27 cellular contexts compared by ENCODE assay signal in the genomic region with DNA sequence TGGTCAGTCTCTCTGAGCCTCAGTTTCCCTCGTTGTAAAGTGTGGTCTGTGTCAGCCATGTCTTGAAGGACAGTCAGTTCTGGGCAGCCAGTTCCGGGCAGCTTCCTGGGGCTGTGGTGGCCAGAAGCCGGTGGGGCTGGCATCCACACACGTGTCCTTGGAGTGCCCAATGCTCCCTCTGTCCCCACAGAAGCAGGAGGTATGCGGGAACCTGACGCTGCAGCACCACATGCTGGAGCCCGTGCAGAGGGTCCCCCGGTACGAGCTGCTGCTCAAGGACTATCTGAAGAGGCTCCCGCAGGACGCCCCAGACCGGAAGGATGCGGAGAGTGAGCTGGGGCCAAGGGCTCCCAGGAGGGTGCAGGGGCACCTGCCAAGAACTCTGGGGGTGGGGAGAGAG. TPM values are rescaled to one million over a fixed set of nuclear protein-coding genes. Genes with fewer than 3 reads are reported as not detected.
A peak's percentile ranks its signal among the peaks of the same experiment; 100 is the strongest.
DNase-seq lines count a peak whose midpoint lies in the region; ATAC-seq and TF ChIP-seq lines count a peak whose summit lies in the region.
"Had no signal": no experiment of that assay in that cellular context is flagged by ENCODE, and none has a peak within 500 bp of the region (broad histone marks: within the 10 kb centered on the region; RNA-seq: fewer than 3 reads in every experiment).

No MANE protein-coding gene starts in this region.

- H3K79me2 ChIP-seq in SK-N-SH (ENCODE audit: insufficient read depth) (no peaks in the 10 kb centered on the region), neural progenitor cell (ENCODE audit: low read depth) (no peaks in the 10 kb centered on the region)

- H3K9ac ChIP-seq in SK-N-SH, result no peak overlapping the region
- H3K9ac ChIP-seq in neural progenitor cell, result no peak overlapping the region
- H3K9ac ChIP-seq: KMS-11 had no signal

- H3K27ac Mint-ChIP-seq in neural progenitor cell, result no peak overlapping the region
- H3K27ac Mint-ChIP-seq: type B pancreatic cell had no signal

- no peaks in the 10 kb centered on the region for H3K9me3 ChIP-seq in SK-N-SH
- no peaks in the 10 kb centered on the region for H3K9me3 ChIP-seq in right atrium auricular region
- no peaks in the 10 kb centered on the region for H3K9me3 ChIP-seq in heart left ventricle
- H3K9me3 ChIP-seq in neural progenitor cell (ENCODE audit: low read depth), result no peaks in the 10 kb centered on the region
- H3K9me3 ChIP-seq: ascending aorta, HAP-1, Peyer's patch, prostate gland, stomach had no signal

- no peak overlapping the region for H2AFZ ChIP-seq in SK-N-SH (ENCODE audit: low read depth)
- H2AFZ ChIP-seq in neural progenitor cell (replicated peaks), result no peak overlapping the region

- ATAC-seq in SK-N-SH treated with all-trans-retinoic acid at 6 μM for 48 hours (no peak), heart left ventricle (no peak), left lobe of liver (no peak), HG03457 (IDR thresholded peaks at IDR 0.05; ENCODE audit: unreplicated experiment) (no peak), GM21529 (IDR thresholded peaks at IDR 0.05; ENCODE audit: unreplicated experiment) (no peak)

- H3K27ac ChIP-seq in SK-N-SH (ENCODE audit: low read depth in 2 of 2, low read length in 1 of 2) (no peak overlapping the region), right atrium auricular region (no peak overlapping the region), heart left ventricle (no peak overlapping the region), neural progenitor cell (no peak overlapping the region)
- H3K27ac ChIP-seq: ascending aorta, KMS-11, Peyer's patch, prostate gland, stomach had no signal

- no peaks in the 10 kb centered on the region for H3K36me3 ChIP-seq in SK-N-SH (replicated peaks in 1 of 2; ENCODE audit: control insufficient read depth in 1 of 2, insufficient read depth in 2 of 2, low read length in 1 of 2)
- H3K36me3 ChIP-seq in right atrium auricular region, result no peaks in the 10 kb centered on the region
- peaks cover 0 to 79% (median 0%) of the 10 kb centered on the region in 9 donors for H3K36me3 ChIP-seq in heart left ventricle
- H3K36me3 ChIP-seq in neural progenitor cell, result no peaks in the 10 kb centered on the region
- H3K36me3 ChIP-seq: ascending aorta, HAP-1, prostate gland had no signal

- no peak overlapping the region for H3K4me3 Mint-ChIP-seq in neural progenitor cell
- H3K4me3 Mint-ChIP-seq: activated CD4-positive, alpha-beta T cell treated with anti-CD3 and anti-CD28 coated beads, Interleukin-2, amount 10 ng/mL, durations not matched to agents 24 days and 14 days; activated naive CD4-positive, alpha-beta T cell treated with anti-CD3 and anti-CD28 coated beads, Interleukin-2, amount 10 ng/mL, durations not matched to agents 7 days and 5 days; type B pancreatic cell had no signal

- TF ChIP-seq EP300 in SK-N-SH (IDR thresholded peaks at IDR 0.05; ENCODE audit: borderline replicate concordance in 1 of 2, low read depth in 1 of 2, low read length in 1 of 2), result no peak

- TF ChIP-seq POLR2A in heart left ventricle (IDR thresholded peaks at IDR 0.05), result no peak

- H3F3A ChIP-seq in SK-N-SH (replicated peaks; ENCODE audit: insufficient read depth), result no peaks in the 10 kb centered on the region
- no peaks in the 10 kb centered on the region for H3F3A ChIP-seq in neural progenitor cell (ENCODE audit: low read depth)

- no peak overlapping the region for H3K4me3 ChIP-seq in SK-N-SH (ENCODE audit: low read depth in 2 of 2, low read length in 1 of 2)
- no peak overlapping the region for H3K4me3 ChIP-seq in right atrium auricular region
- no peak overlapping the region for H3K4me3 ChIP-seq in heart left ventricle
- H3K4me3 ChIP-seq in neural progenitor cell, result no peak overlapping the region
- H3K4me3 ChIP-seq: ascending aorta, HAP-1, lung, Peyer's patch, prostate gland, stomach had no signal

- H3K27me3 ChIP-seq in SK-N-SH (ENCODE audit: insufficient read depth) (no peaks in the 10 kb centered on the region), right atrium auricular region (no peaks in the 10 kb centered on the region), heart left ventricle (no peaks in the 10 kb centered on the region), neural progenitor cell (no peaks in the 10 kb centered on the region)
- H3K27me3 ChIP-seq: ascending aorta, Peyer's patch, stomach had no signal

- H3K4me1 Mint-ChIP-seq in neural progenitor cell, result no peaks in the 10 kb centered on the region

- DNase-seq in SK-N-SH (peak; percentile 8), right atrium auricular region (ENCODE audit: low spot score) (peak; percentile 51), heart left ventricle (no peak), left lobe of liver (ENCODE audit: low spot score) (peak; percentile 38), neural progenitor cell (ENCODE audit: low spot score) (no peak)
- DNase-seq: 8988T; activated CD4-positive, alpha-beta T cell treated with anti-CD3 and anti-CD28 coated beads, Interleukin-2, amount 10 ng/mL, durations not matched to agents 24 days and 14 days; activated naive CD4-positive, alpha-beta T cell treated with anti-CD3 and anti-CD28 coated beads, Interleukin-2, amount 10 ng/mL, durations not matched to agents 7 days and 5 days; AML-193; dermis blood vessel endothelial cell; GF-D8; kidney; NCI-H526 treated with DMSO at 0.1 percent for 48 hours; stimulated activated CD4-positive, alpha-beta T cell treated with anti-CD3 and anti-CD28 coated beads, Interleukin-15, amount 100 ng/mL, for 24 hours; stomach; T-helper 1 cell had no signal

- H3K4me1 ChIP-seq in SK-N-SH (ENCODE audit: control insufficient read depth in 1 of 2, insufficient read depth in 2 of 2, low read depth in 1 of 2, low read length in 1 of 2) (peaks cover 0 to 20% of the 10 kb centered on the region in 2 experiments; a peak in 1 of 4 replicates), right atrium auricular region (no peaks in the 10 kb centered on the region), heart left ventricle (no peaks in the 10 kb centered on the region), neural progenitor cell (no peaks in the 10 kb centered on the region)
- H3K4me1 ChIP-seq: ascending aorta, HAP-1, Peyer's patch, prostate gland, stomach had no signal

- H3K9me3 Mint-ChIP-seq in neural progenitor cell, result no peaks in the 10 kb centered on the region
- H3K9me3 Mint-ChIP-seq: activated CD4-positive, alpha-beta T cell treated with anti-CD3 and anti-CD28 coated beads, Interleukin-2, amount 10 ng/mL, durations not matched to agents 24 days and 14 days; activated naive CD4-positive, alpha-beta T cell treated with anti-CD3 and anti-CD28 coated beads, Interleukin-2, amount 10 ng/mL, durations not matched to agents 7 days and 5 days; type B pancreatic cell had no signal

- peaks cover 5% of the 10 kb centered on the region for H3K27me3 Mint-ChIP-seq in neural progenitor cell (ENCODE audit: insufficient read depth, low read depth)
- H3K27me3 Mint-ChIP-seq: activated CD4-positive, alpha-beta T cell treated with anti-CD3 and anti-CD28 coated beads, Interleukin-2, amount 10 ng/mL, durations not matched to agents 24 days and 14 days; activated naive CD4-positive, alpha-beta T cell treated with anti-CD3 and anti-CD28 coated beads, Interleukin-2, amount 10 ng/mL, durations not matched to agents 7 days and 5 days; type B pancreatic cell had no signal

- H3K4me2 ChIP-seq in SK-N-SH, result no peak overlapping the region
- no peak overlapping the region for H3K4me2 ChIP-seq in neural progenitor cell
- H3K4me2 ChIP-seq: KMS-11 had no signal

- TF ChIP-seq CTCF in SK-N-SH (IDR thresholded peaks at IDR 0.05) (no peak), right atrium auricular region (IDR thresholded peaks at IDR 0.05) (no peak), heart left ventricle (IDR thresholded peaks at IDR 0.05) (no peak), neural progenitor cell (IDR thresholded peaks at IDR 0.05) (no peak)

- CTCF ChIA-PET in SK-N-SH (lab: Yijun Ruan, JAX), result interaction anchor here (1.0 to 1.3 kb wide), 3 partner anchors 14 to 99 kb away, joined by 3 read pairs; no protein-coding TSS in a partner anchor

- intact Hi-C loops in heart left ventricle (cut with DNase I), result loop anchor here in 1 of 10 donors (10.0 kb wide), 1 partner anchor 75 kb away; no protein-coding TSS in a partner anchor

- TF ChIP-seq RAD21 in SK-N-SH (IDR thresholded peaks at IDR 0.05; ENCODE audit: low read length), result no peak

- no peaks in the 10 kb centered on the region for H4K20me1 ChIP-seq in SK-N-SH (ENCODE audit: insufficient read depth)
- no peaks in the 10 kb centered on the region for H4K20me1 ChIP-seq in neural progenitor cell (ENCODE audit: low read depth)

- no peaks in the 10 kb centered on the region for H3K36me3 Mint-ChIP-seq in neural progenitor cell
- H3K36me3 Mint-ChIP-seq: type B pancreatic cell had no signal

- WGBS in SK-N-SH (ENCODE audit: low lambda C conversion rate), result 70% methylated on average over 9 of the region's 13 CpGs
- WGBS in heart left ventricle, 4 donors, result 64 to 78% (median 72%) methylated on average over 11 to 13 of the region's 13 CpGs

- POLR2A ChIA-PET in SK-N-SH (lab: Yijun Ruan, JAX), result no interaction called here

- H3K9me2 ChIP-seq in SK-N-SH, result no peaks in the 10 kb centered on the region

TF ChIP-seq in SK-N-SH, 30 proteins besides CTCF, POLR2A, EP300 and RAD21 (continues in another document):
- TF ChIP-seq USF1 (IDR thresholded peaks at IDR 0.05; ENCODE audit: borderline replicate concordance, low read depth), result no peak
- TF ChIP-seq NFIC (IDR thresholded peaks at IDR 0.05; ENCODE audit: borderline replicate concordance), result no peak

TF ChIP-seq in SK-N-SH treated with all-trans-retinoic acid at 6 μM for 48 hours, 23 proteins besides CTCF, POLR2A, EP300 and RAD21 (continues in another document):
- TF ChIP-seq ISL1 (CRISPR knock-in tag; IDR thresholded peaks at IDR 0.05) (no peak), ESRRG (CRISPR knock-in tag; IDR thresholded peaks at IDR 0.05) (no peak), GLIS3 (CRISPR knock-in tag; IDR thresholded peaks at IDR 0.05) (no peak), ZFP3 (CRISPR knock-in tag; IDR thresholded peaks at IDR 0.05) (no peak), ARNTL (CRISPR knock-in tag; IDR thresholded peaks at IDR 0.05; ENCODE audit: borderline replicate concordance, low read depth) (no peak), SNAI2 (CRISPR knock-in tag; IDR thresholded peaks at IDR 0.05) (no peak), CSDC2 (CRISPR knock-in tag; IDR thresholded peaks at IDR 0.05) (no peak), TCF4 (CRISPR knock-in tag; IDR thresholded peaks at IDR 0.05; ENCODE audit: borderline replicate concordance) (no peak), ZNF70 (CRISPR knock-in tag; IDR thresholded peaks at IDR 0.05) (no peak), ZC3H10 (CRISPR knock-in tag; IDR thresholded peaks at IDR 0.05) (no peak), TOX (CRISPR knock-in tag; IDR thresholded peaks at IDR 0.05; ENCODE audit: borderline replicate concordance) (no peak)

RNA-seq across cellular contexts. Expression of gene SUSD3, which starts 48.4 kb away (rescaled TPM):
- polyA plus RNA-seq in SK-N-SH (2012; rRNA removed), result 0.49 and 0.67 TPM in 2 replicates
- polyA plus RNA-seq in SK-N-SH (2012; cell fraction: cytosol; rRNA removed), result 0.33 and 0.35 TPM in 2 replicates
- polyA plus RNA-seq in SK-N-SH (2012; cell fraction: nucleus; rRNA removed), result 0.09 and 0.13 TPM in 2 replicates
- total RNA-seq in right atrium auricular region, result 10 to 100 TPM in 1 of 2 donors, 1 to 10 TPM in 1; 1.6 to 11.8 TPM
- total RNA-seq in heart left ventricle, result 1 to 10 TPM in 2 of 9 donors, under 1 TPM in 5, not detected in 2; 0.29 to 5.2 (median 0.56) TPM
- under 1 TPM in 1 of 2 donors, not detected in 1; 0.50 TPM for polyA plus RNA-seq in heart left ventricle
- total RNA-seq in left lobe of liver, result 49.7 TPM
- 1.8 TPM in 1 of 2 replicates, not detected in the other for total RNA-seq in neural progenitor cell (ENCODE audit: low replicate concordance)
- total RNA-seq: ascending aorta, dermis blood vessel endothelial cell, glomerular endothelial cell had no signal

Comparison
In these comparisons a context has a peak if more than half of its experiments do, and no peak if none do; other contexts are left out.
1. DNase-seq: peak in SK-N-SH (single experiment), right atrium auricular region (single experiment) and left lobe of liver (single experiment); none in heart left ventricle (0 of 5) and neural progenitor cell (single experiment).